ENCODE assay signal across 1 cellular context in genomic region chr14:39419272-39419671, GRCh38.
TF ChIP-seq lines count a peak whose summit lies in the region.

No MANE protein-coding gene starts in this region.

TF ChIP-seq in SK-N-SH, 30 proteins besides CTCF, POLR2A, EP300 and RAD21 (continued from another document):
- TF ChIP-seq, protein P1, sequence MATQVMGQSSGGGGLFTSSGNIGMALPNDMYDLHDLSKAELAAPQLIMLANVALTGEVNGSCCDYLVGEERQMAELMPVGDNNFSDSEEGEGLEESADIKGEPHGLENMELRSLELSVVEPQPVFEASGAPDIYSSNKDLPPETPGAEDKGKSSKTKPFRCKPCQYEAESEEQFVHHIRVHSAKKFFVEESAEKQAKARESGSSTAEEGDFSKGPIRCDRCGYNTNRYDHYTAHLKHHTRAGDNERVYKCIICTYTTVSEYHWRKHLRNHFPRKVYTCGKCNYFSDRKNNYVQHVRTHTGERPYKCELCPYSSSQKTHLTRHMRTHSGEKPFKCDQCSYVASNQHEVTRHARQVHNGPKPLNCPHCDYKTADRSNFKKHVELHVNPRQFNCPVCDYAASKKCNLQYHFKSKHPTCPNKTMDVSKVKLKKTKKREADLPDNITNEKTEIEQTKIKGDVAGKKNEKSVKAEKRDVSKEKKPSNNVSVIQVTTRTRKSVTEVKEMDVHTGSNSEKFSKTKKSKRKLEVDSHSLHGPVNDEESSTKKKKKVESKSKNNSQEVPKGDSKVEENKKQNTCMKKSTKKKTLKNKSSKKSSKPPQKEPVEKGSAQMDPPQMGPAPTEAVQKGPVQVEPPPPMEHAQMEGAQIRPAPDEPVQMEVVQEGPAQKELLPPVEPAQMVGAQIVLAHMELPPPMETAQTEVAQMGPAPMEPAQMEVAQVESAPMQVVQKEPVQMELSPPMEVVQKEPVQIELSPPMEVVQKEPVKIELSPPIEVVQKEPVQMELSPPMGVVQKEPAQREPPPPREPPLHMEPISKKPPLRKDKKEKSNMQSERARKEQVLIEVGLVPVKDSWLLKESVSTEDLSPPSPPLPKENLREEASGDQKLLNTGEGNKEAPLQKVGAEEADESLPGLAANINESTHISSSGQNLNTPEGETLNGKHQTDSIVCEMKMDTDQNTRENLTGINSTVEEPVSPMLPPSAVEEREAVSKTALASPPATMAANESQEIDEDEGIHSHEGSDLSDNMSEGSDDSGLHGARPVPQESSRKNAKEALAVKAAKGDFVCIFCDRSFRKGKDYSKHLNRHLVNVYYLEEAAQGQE (IDR thresholded peaks at IDR 0.05; ENCODE audit: low read depth, low read length) = no peak
- TF ChIP-seq, protein P2, sequence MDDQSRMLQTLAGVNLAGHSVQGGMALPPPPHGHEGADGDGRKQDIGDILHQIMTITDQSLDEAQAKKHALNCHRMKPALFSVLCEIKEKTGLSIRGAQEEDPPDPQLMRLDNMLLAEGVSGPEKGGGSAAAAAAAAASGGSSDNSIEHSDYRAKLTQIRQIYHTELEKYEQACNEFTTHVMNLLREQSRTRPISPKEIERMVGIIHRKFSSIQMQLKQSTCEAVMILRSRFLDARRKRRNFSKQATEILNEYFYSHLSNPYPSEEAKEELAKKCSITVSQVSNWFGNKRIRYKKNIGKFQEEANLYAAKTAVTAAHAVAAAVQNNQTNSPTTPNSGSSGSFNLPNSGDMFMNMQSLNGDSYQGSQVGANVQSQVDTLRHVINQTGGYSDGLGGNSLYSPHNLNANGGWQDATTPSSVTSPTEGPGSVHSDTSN (IDR thresholded peaks at IDR 0.05) = no peak
- no peak for TF ChIP-seq FOSL2 (IDR thresholded peaks at IDR 0.05; ENCODE audit: borderline replicate concordance, low read depth)
- TF ChIP-seq GATA2 (CRISPR knock-in tag; IDR thresholded peaks at IDR 0.05) = no peak
- TF ChIP-seq TAF1 (IDR thresholded peaks at IDR 0.05; ENCODE audit: borderline replicate concordance, low read depth, low read length) = no peak
TF ChIP-seq in SK-N-SH: peak in this region for 0.
